9 cellular contexts compared by ENCODE assay signal in the genomic region with DNA sequence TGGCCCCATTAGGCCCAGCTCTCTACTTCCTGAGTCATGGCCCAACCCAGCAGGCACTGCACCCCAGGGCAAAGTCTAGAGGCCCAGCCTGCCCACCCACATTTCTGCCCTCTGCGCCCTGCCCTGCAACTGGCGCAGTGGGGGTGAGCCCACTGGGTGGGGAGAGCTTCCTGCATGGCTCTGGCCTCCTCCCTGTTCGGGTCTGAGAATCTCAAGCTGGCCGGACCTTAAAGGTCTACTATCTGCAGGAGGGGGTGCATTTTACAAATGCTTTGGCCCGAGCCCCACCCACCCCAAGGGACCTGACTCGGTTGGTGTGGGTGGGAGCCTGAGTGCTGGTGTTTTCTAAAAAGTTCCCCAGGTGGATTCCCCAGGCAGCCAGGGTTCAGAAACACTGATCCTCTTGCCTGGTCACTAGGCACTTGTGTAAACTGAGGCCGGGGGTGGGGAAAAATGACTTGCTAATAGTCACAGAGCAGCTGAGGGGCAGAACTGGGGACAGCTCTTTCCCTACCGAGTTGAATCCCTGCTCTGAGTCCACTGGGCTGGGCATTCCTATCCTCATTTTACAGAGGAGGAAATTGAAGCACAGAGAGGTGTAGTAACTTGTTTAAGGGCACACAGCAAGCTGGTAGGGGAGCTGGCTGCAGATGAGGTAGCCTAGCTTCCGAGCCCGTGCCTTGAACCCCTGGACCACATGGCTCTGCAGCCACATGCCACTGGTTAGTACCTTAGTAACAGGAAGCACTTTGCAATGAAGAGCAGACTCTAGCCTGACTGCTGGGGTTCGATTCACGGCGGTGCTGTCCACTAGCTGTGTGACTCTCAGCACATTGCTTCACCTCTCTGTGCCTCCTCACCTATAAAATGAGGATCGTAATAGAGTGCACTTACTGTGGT. TPM values are rescaled to one million over a fixed set of nuclear protein-coding genes. Genes with fewer than 3 reads are reported as not detected.
A peak's percentile ranks its signal among the peaks of the same experiment; 100 is the strongest.
DNase-seq lines count a peak whose midpoint lies in the region; ATAC-seq, FAIRE-seq and TF ChIP-seq lines count a peak whose summit lies in the region.
"Had no signal": no experiment of that assay in that cellular context is flagged by ENCODE, and none has a peak within 500 bp of the region (broad histone marks: within the 10 kb centered on the region; RNA-seq: fewer than 3 reads in every experiment).

No MANE protein-coding gene starts in this region.

- intact Hi-C loops in Calu3 (cut with micrococcal nuclease; ENCODE audit: unreplicated experiment) = no loop called here

- no TSS peak for BruUV-seq in Calu3 (replicated peaks; lab: Mats Ljungman, UMichigan)

- CTCF ChIA-PET in Calu3 (lab: Charles Lee) = interaction anchor here (0.5 kb wide), 1 partner anchor 18 kb away, joined by 4 read pairs; no protein-coding TSS in a partner anchor

- no peaks in the 10 kb centered on the region for H3K9me3 Mint-ChIP-seq in activated naive CD4-positive, alpha-beta T cell treated with anti-CD3 and anti-CD28 coated beads, Interleukin-2, amount 50 U/mL, for 72 hours
- H3K9me3 Mint-ChIP-seq in stimulated activated naive CD8-positive, alpha-beta T cell treated with anti-CD3 and anti-CD28 coated beads, Interleukin-15, Interleukin-2, amounts not matched to agents 100 ng/mL and 50 ng/mL, for 24 hours = no peaks in the 10 kb centered on the region
- H3K9me3 Mint-ChIP-seq in Calu3 (ENCODE audit: low read depth, unreplicated experiment) = no peaks in the 10 kb centered on the region

- ATAC-seq in HG02943 (IDR thresholded peaks at IDR 0.05; ENCODE audit: low read depth, unreplicated experiment) = peak; percentile 37
- peak in 1 of 2 donors; percentile 50 for ATAC-seq in activated naive CD4-positive, alpha-beta T cell treated with anti-CD3 and anti-CD28 coated beads, Interleukin-2, amount 50 U/mL, for 72 hours

- no peaks in the 10 kb centered on the region for H3K27me3 Mint-ChIP-seq in stimulated activated naive CD8-positive, alpha-beta T cell treated with anti-CD3 and anti-CD28 coated beads, Interleukin-15, Interleukin-2, amounts not matched to agents 100 ng/mL and 50 ng/mL, for 24 hours
- H3K27me3 Mint-ChIP-seq in Calu3 (ENCODE audit: unreplicated experiment) = no peaks in the 10 kb centered on the region

- peak overlapping the region; percentile 53 for H3K4me3 Mint-ChIP-seq in stimulated activated naive CD8-positive, alpha-beta T cell treated with anti-CD3 and anti-CD28 coated beads, Interleukin-15, Interleukin-2, amounts not matched to agents 100 ng/mL and 50 ng/mL, for 24 hours
- H3K4me3 Mint-ChIP-seq in Calu3 (ENCODE audit: low read depth, unreplicated experiment) = no peak overlapping the region

- peaks cover 97% of the 10 kb centered on the region for H3K4me1 Mint-ChIP-seq in stimulated activated naive CD8-positive, alpha-beta T cell treated with anti-CD3 and anti-CD28 coated beads, Interleukin-15, Interleukin-2, amounts not matched to agents 100 ng/mL and 50 ng/mL, for 24 hours (ENCODE audit: low read depth)
- peaks cover 8% of the 10 kb centered on the region for H3K4me1 Mint-ChIP-seq in Calu3 (ENCODE audit: low read depth, unreplicated experiment)

- peaks cover 21 to 46% of the 10 kb centered on the region in 2 donors for H3K36me3 Mint-ChIP-seq in activated naive CD4-positive, alpha-beta T cell treated with anti-CD3 and anti-CD28 coated beads, Interleukin-2, amount 50 U/mL, for 72 hours
- H3K36me3 Mint-ChIP-seq in stimulated activated naive CD8-positive, alpha-beta T cell treated with anti-CD3 and anti-CD28 coated beads, Interleukin-15, Interleukin-2, amounts not matched to agents 100 ng/mL and 50 ng/mL, for 24 hours (ENCODE audit: low read depth) = peaks cover 78% of the 10 kb centered on the region
- no peaks in the 10 kb centered on the region for H3K36me3 Mint-ChIP-seq in Calu3 (ENCODE audit: insufficient read depth, unreplicated experiment)

- no peak for FAIRE-seq in HTR-8/SVneo (lab: Jason Lieb, UNC)
- FAIRE-seq: colon had no signal

- DNase-seq in activated T-cell treated with anti-CD3 and anti-CD28 coated beads for 24 hours (ENCODE audit: low read depth) (peak; percentile 23), Calu3 (no peak), HTR-8/SVneo (ENCODE audit: insufficient read length, low spot score) (no peak)
- DNase-seq in activated T-cell treated with anti-CD3 and anti-CD28 coated beads, Interleukin-2, amount 50 U/mL, for 1 hour = no peak
- no peak for DNase-seq in activated naive CD4-positive, alpha-beta T cell treated with anti-CD3 and anti-CD28 coated beads, Interleukin-2, amount 50 U/mL, for 72 hours (ENCODE audit: low spot score in 2 of 2)
- no peak for DNase-seq in effector CD4-positive, alpha-beta T cell

- no peak for TF ChIP-seq CTCF in Calu3 (IDR thresholded peaks at IDR 0.05; ENCODE audit: unreplicated experiment)

- H3K27ac Mint-ChIP-seq in activated naive CD4-positive, alpha-beta T cell treated with anti-CD3 and anti-CD28 coated beads, Interleukin-2, amount 50 U/mL, for 72 hours = peak overlapping the region; percentile 50 to 75
- peak overlapping the region; percentile 78 for H3K27ac Mint-ChIP-seq in stimulated activated naive CD8-positive, alpha-beta T cell treated with anti-CD3 and anti-CD28 coated beads, Interleukin-15, Interleukin-2, amounts not matched to agents 100 ng/mL and 50 ng/mL, for 24 hours
- no peak overlapping the region for H3K27ac Mint-ChIP-seq in Calu3 (ENCODE audit: unreplicated experiment)

RNA-seq across cellular contexts. Expression of a gene that starts 36.3 kb away (rescaled TPM):
- total RNA-seq in activated naive CD4-positive, alpha-beta T cell treated with anti-CD3 and anti-CD28 coated beads, Interleukin-2, amount 50 U/mL, for 72 hours = 100 to 1,000 TPM; 270 to 324 TPM
- 26.4 and 32.6 TPM in 2 replicates for total RNA-seq in Calu3 (2022)
